8 cellular contexts compared by ENCODE assay signal in genomic region chr3:128879125-128879969, GRCh38. TPM values are rescaled to one million over a fixed set of nuclear protein-coding genes. Genes with fewer than 3 reads are reported as not detected.
DNase-seq lines count a peak whose midpoint lies in the region; ATAC-seq and TF ChIP-seq lines count a peak whose summit lies in the region.

Gene ACAD9 (plus strand): TSS chr3:128879620. CDS start chr3:128879692, 72 bp downstream.

- peaks cover 73% of the 10 kb centered on the region for H3K4me1 Mint-ChIP-seq in activated T-cell treated with anti-CD3 and anti-CD28 coated beads, Interleukin-2, amount 50 U/mL, for 24 hours (ENCODE audit: low read depth)

- H3K9me3 ChIP-seq in mucosa of rectum (ENCODE audit: control insufficient read depth in 2 of 2, low read length in 2 of 2): no peaks in the 10 kb centered on the region

- peak within 1 kb of the TSS; percentile 90 for H3K4me3 Mint-ChIP-seq in activated T-cell treated with anti-CD3 and anti-CD28 coated beads, Interleukin-2, amount 50 U/mL, for 24 hours

- H3K36me3 ChIP-seq in mucosa of rectum (ENCODE audit: control insufficient read depth in 2 of 2, insufficient read depth in 2 of 2, low read length in 2 of 2): peaks cover 4 to 5% of the 10 kb centered on the region in 2 donors

- H3K27me3 ChIP-seq in mucosa of rectum (ENCODE audit: control insufficient read depth in 2 of 2, insufficient read depth in 2 of 2, low read length in 2 of 2): peaks cover 0 to 4% of the 10 kb centered on the region in 2 donors

- H3K27me3 Mint-ChIP-seq in activated T-cell treated with anti-CD3 and anti-CD28 coated beads, Interleukin-2, amount 50 U/mL, for 24 hours: no peaks in the 10 kb centered on the region

- ATAC-seq in GM21717 (IDR thresholded peaks at IDR 0.05; ENCODE audit: unreplicated experiment): peak; percentile 73

- peak within 1 kb of the TSS; percentile 98 for H3K27ac Mint-ChIP-seq in activated T-cell treated with anti-CD3 and anti-CD28 coated beads, Interleukin-2, amount 50 U/mL, for 24 hours

- DNase-seq in DMS153 treated with DMSO at 0.1 percent for 48 hours (lab: John Stamatoyannopoulos, UW; ENCODE audit: unreplicated experiment) (peak; percentile 97), KBM-7 (peak; percentile 98), erythroblast (lab: John Stamatoyannopoulos, UW) (peak; percentile 99 to 100)
- DNase-seq in activated T-cell treated with anti-CD3 and anti-CD28 coated beads, Interleukin-2, amount 50 U/mL, for 24 hours: peak; percentile 99
- DNase-seq in stimulated activated CD8-positive, alpha-beta memory T cell treated with anti-CD3 and anti-CD28 coated beads, Interleukin-4, amount 100 ng/mL, for 48 hours: peak; percentile 99

- no peaks in the 10 kb centered on the region for H3K9me3 Mint-ChIP-seq in activated T-cell treated with anti-CD3 and anti-CD28 coated beads, Interleukin-2, amount 50 U/mL, for 24 hours

- in situ Hi-C loops in KBM-7 (cut with MboI; ENCODE audit: low pct_unique_long_range_greater_than_20kb, low sequenced_read_pairs): no loop called here

- peak within 1 kb of the TSS; percentile 86 to 92 for H3K27ac ChIP-seq in mucosa of rectum (ENCODE audit: low read depth in 2 of 2, low read length in 2 of 2)

- H3K4me1 ChIP-seq in mucosa of rectum (ENCODE audit: control insufficient read depth in 2 of 2, insufficient read depth in 2 of 2, low read length in 2 of 2): peaks cover 13 to 19% of the 10 kb centered on the region in 2 donors

- H3K9ac ChIP-seq in mucosa of rectum (ENCODE audit: low read depth in 1 of 2, low read length in 2 of 2): peak within 1 kb of the TSS; percentile 89 to 99

- peaks cover 66% of the 10 kb centered on the region for H3K36me3 Mint-ChIP-seq in activated T-cell treated with anti-CD3 and anti-CD28 coated beads, Interleukin-2, amount 50 U/mL, for 24 hours (ENCODE audit: low read depth)

- peak; percentile 99 for TF ChIP-seq POLR2A in erythroblast (IDR thresholded peaks at IDR 0.05; ENCODE audit: low read length)

- H3K4me3 ChIP-seq in mucosa of rectum (ENCODE audit: low read length in 2 of 2): peak within 1 kb of the TSS; percentile 82 to 90

TF ChIP-seq in PFSK-1, 5 proteins besides CTCF, POLR2A, EP300 and RAD21:
- TF ChIP-seq FOXP2 (optimal IDR thresholded peaks at IDR 0.05; ENCODE audit: borderline replicate concordance, extremely low read depth, extremely low read length, insufficient read depth) (peak; percentile 89), SIN3A (IDR thresholded peaks at IDR 0.05; ENCODE audit: borderline replicate concordance, insufficient read depth, low read length) (no peak), REST (IDR thresholded peaks at IDR 0.05; ENCODE audit: insufficient read depth in 1 of 2, low read depth in 2 of 2, low read length in 2 of 2) (no peak), TAF1 (IDR thresholded peaks at IDR 0.05; ENCODE audit: borderline replicate concordance, insufficient read depth, low read length) (peak; percentile 76; the same call in 1 of the 2 replicates), POLR2AphosphoS5 (IDR thresholded peaks at IDR 0.05; ENCODE audit: low read depth, low read length) (peak; percentile 68)

RNA-seq across cellular contexts. Expression of gene ACAD9, which starts in this region (rescaled TPM):
- 38.9 TPM for polyA plus RNA-seq in PFSK-1 (2012; ENCODE audit: insufficient read length, low read depth)

Comparison
In these comparisons a context has a peak if more than half of its experiments do, and no peak if none do; other contexts are left out.
1. Peak in every context shown above with its lines: DNase-seq, ATAC-seq, H3K4me3 ChIP-seq and H3K27ac ChIP-seq.